23 cellular contexts compared by ENCODE assay signal in the genomic region with DNA sequence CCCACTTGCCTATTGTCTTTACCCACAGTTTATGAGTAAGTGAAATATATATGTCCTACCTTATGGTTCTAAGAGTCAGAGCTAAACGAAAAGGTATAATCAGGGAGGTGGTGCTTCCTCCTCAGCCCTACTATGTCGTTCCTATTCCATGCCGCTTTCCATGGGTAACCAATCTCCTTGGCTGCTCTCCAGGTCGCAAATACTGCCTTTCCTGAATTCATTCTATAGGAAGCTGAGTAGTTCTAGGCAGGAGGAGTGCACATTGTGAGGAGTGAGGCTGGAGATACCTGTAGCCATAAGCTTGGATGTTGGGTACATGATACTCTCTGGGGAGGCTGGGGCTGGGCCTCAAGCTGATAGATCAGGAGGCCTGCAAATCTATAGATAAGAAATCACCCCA. TPM values are rescaled to one million over a fixed set of nuclear protein-coding genes. Genes with fewer than 3 reads are reported as not detected.
"Had no signal": no experiment of that assay in that cellular context is flagged by ENCODE, and none has a peak within 500 bp of the region (broad histone marks: within the 10 kb centered on the region; RNA-seq: fewer than 3 reads in every experiment).

No MANE protein-coding gene starts in this region.

- DNase-seq: IMR-90, Karpas-422, KG1, MM.1S, NCI-H1092 treated with DMSO at 0.1 percent for 48 hours, NCI-H1436, NCI-H187, NCI-H2029, NCI-H2081 treated with DMSO at 0.1 percent for 48 hours, NCI-H2171 treated with DMSO at 0.1 percent for 48 hours, NCI-H2227 treated with DMSO at 0.1 percent for 48 hours, NCI-H524, NCI-H526 treated with DMSO at 0.1 percent for 48 hours, NCI-H774, Right ventricle myocardium superior, RPMI8226, SIG-M5 had no signal

- H3K4me3 ChIP-seq: SJSA1, SK-N-MC had no signal

- H3K27ac ChIP-seq: SJSA1, SK-N-MC had no signal

- H3K9me3 ChIP-seq: SJSA1 had no signal

- ATAC-seq: HepG2 had no signal

- H3K36me3 ChIP-seq: SJSA1 had no signal

RNA-seq across cellular contexts. Expression of gene IL20RA, which starts 5.8 kb away (rescaled TPM):
- total RNA-seq: HepG2; HT1080; IMR-90; M059J; SJSA1; T-helper 1 cell treated with Interleukin-12 subunit alpha and Interleukin-12 subunit beta and Interleukin-4 antibody, amounts not matched to agents 30 ng/mL and 1 ng/mL, for 36 hours had no signal
